In genomic region chr17:76736349-76737081, GRCh38 we compare ENCODE assay signal across 8 cellular contexts. TPM values are rescaled to one million over a fixed set of nuclear protein-coding genes. Genes with fewer than 3 reads are reported as not detected.
DNase-seq lines count a peak whose midpoint lies in the region; ATAC-seq and TF ChIP-seq lines count a peak whose summit lies in the region.

No MANE protein-coding gene starts in this region.

- peak overlapping the region; percentile 98 for H3K27ac Mint-ChIP-seq in activated naive CD4-positive, alpha-beta T cell treated with anti-CD3 and anti-CD28 coated beads, Interleukin-2, amount 50 U/mL, for 24 hours
- peak overlapping the region; percentile 94 for H3K27ac Mint-ChIP-seq in glutamatergic neuron (ENCODE audit: unreplicated experiment)

- H3K36me3 Mint-ChIP-seq in activated naive CD4-positive, alpha-beta T cell treated with anti-CD3 and anti-CD28 coated beads, Interleukin-2, amount 50 U/mL, for 24 hours = peaks cover 33% of the 10 kb centered on the region
- H3K36me3 Mint-ChIP-seq in glutamatergic neuron (ENCODE audit: unreplicated experiment) = no peaks in the 10 kb centered on the region

- DNase-seq in A172 (ENCODE audit: low spot score) (peak; percentile 36), Peyer's patch (peak; percentile 50 to 91 (median 85)), glutamatergic neuron (peak; percentile 86), omental fat pad (ENCODE audit: low spot score) (no peak), upper lobe of right lung (peak; percentile 91)

- peaks cover 50% of the 10 kb centered on the region for H3K4me1 Mint-ChIP-seq in activated naive CD4-positive, alpha-beta T cell treated with anti-CD3 and anti-CD28 coated beads, Interleukin-2, amount 50 U/mL, for 24 hours
- peaks cover 19% of the 10 kb centered on the region for H3K4me1 Mint-ChIP-seq in glutamatergic neuron (ENCODE audit: low read depth, unreplicated experiment)

- H3K36me3 ChIP-seq in Peyer's patch = peaks cover 0 to 39% (median 0%) of the 10 kb centered on the region in 3 donors
- H3K36me3 ChIP-seq in upper lobe of right lung = peaks cover 52% of the 10 kb centered on the region

- H3K27ac ChIP-seq in Peyer's patch (peak overlapping the region; percentile 99 to 100 (median 100)), upper lobe of right lung (peak overlapping the region; percentile 98)

- H3K9me3 Mint-ChIP-seq in activated naive CD4-positive, alpha-beta T cell treated with anti-CD3 and anti-CD28 coated beads, Interleukin-2, amount 50 U/mL, for 24 hours = no peaks in the 10 kb centered on the region
- peaks cover 10% of the 10 kb centered on the region for H3K9me3 Mint-ChIP-seq in glutamatergic neuron (ENCODE audit: unreplicated experiment)

- intact Hi-C loops in upper lobe of right lung (cut with DNase I) = no loop called here

- no peaks in the 10 kb centered on the region for H3K27me3 Mint-ChIP-seq in activated naive CD4-positive, alpha-beta T cell treated with anti-CD3 and anti-CD28 coated beads, Interleukin-2, amount 50 U/mL, for 24 hours
- peaks cover 13% of the 10 kb centered on the region for H3K27me3 Mint-ChIP-seq in glutamatergic neuron (ENCODE audit: unreplicated experiment)

- peak overlapping the region; percentile 99 for H3K4me3 Mint-ChIP-seq in activated naive CD4-positive, alpha-beta T cell treated with anti-CD3 and anti-CD28 coated beads, Interleukin-2, amount 50 U/mL, for 24 hours
- peak overlapping the region; percentile 97 for H3K4me3 Mint-ChIP-seq in glutamatergic neuron (ENCODE audit: unreplicated experiment)

- H3K4me1 ChIP-seq in Peyer's patch = peaks cover 3 to 53% (median 14%) of the 10 kb centered on the region in 4 donors
- peaks cover 60% of the 10 kb centered on the region for H3K4me1 ChIP-seq in upper lobe of right lung

- H3K9me3 ChIP-seq in Peyer's patch (no peaks in the 10 kb centered on the region), upper lobe of right lung (no peaks in the 10 kb centered on the region)

- TF ChIP-seq CTCF in Peyer's patch (IDR thresholded peaks at IDR 0.05) (peak in 4 of 6 experiments; percentile 27 to 52 (median 42)), glutamatergic neuron (IDR thresholded peaks at IDR 0.05; ENCODE audit: partially characterized antibody, unreplicated experiment) (no peak), omental fat pad (IDR thresholded peaks at IDR 0.05) (no peak), upper lobe of right lung (IDR thresholded peaks at IDR 0.05) (peak; percentile 26)

- ATAC-seq in GM18511 (IDR thresholded peaks at IDR 0.05; ENCODE audit: unreplicated experiment) (peak; percentile 9), HG03196 (IDR thresholded peaks at IDR 0.05; ENCODE audit: unreplicated experiment) (peak; percentile 19), omental fat pad (ENCODE audit: low FRiP score) (peak; percentile 12), upper lobe of right lung (peak; percentile 68)

- no peaks in the 10 kb centered on the region for H3K27me3 ChIP-seq in Peyer's patch
- H3K27me3 ChIP-seq in upper lobe of right lung = no peaks in the 10 kb centered on the region

- H3K4me3 ChIP-seq in Peyer's patch (peak overlapping the region; percentile 89 to 97 (median 92)), upper lobe of right lung (peak overlapping the region; percentile 95)

- peak; percentile 50 to 56 for TF ChIP-seq POLR2A in Peyer's patch (IDR thresholded peaks at IDR 0.05)

RNA-seq across cellular contexts. Expression of gene SRSF2, which starts 0.6 kb away (rescaled TPM):
- total RNA-seq in A172 (2014; rRNA removed; shearing (Covaris generic)) = 334 and 420 TPM in 2 replicates
- total RNA-seq in Peyer's patch = 100 to 1,000 TPM; 185 to 403 (median 242) TPM
- 188 TPM for total RNA-seq in glutamatergic neuron (ENCODE audit: unreplicated experiment)
- 100 to 1,000 TPM; 208 to 463 (median 244) TPM for total RNA-seq in omental fat pad
- 145 TPM for total RNA-seq in upper lobe of right lung

RNA-seq across cellular contexts. Expression of gene MFSD11, which starts 1.4 kb away (rescaled TPM):
- 24.9 and 30.4 TPM in 2 replicates for total RNA-seq in A172 (2014; rRNA removed; shearing (Covaris generic))
- total RNA-seq in Peyer's patch (10 to 100 TPM; 35.3 to 64.8 (median 47.0) TPM), glutamatergic neuron (ENCODE audit: unreplicated experiment) (33.7 TPM), omental fat pad (10 to 100 TPM; 17.9 to 38.9 (median 26.3) TPM), upper lobe of right lung (32.3 TPM)

RNA-seq across cellular contexts. Expression of gene METTL23, which starts 9.9 kb away (rescaled TPM):
- total RNA-seq in A172 (2014; rRNA removed; shearing (Covaris generic)) = 38.6 and 45.5 TPM in 2 replicates
- total RNA-seq in Peyer's patch (10 to 100 TPM; 20.7 to 31.4 (median 27.0) TPM), glutamatergic neuron (ENCODE audit: unreplicated experiment) (24.3 TPM), omental fat pad (10 to 100 TPM; 13.6 to 30.2 (median 26.9) TPM), upper lobe of right lung (31.6 TPM)

RNA-seq across cellular contexts. Expression of gene JMJD6, which starts 10.1 kb away (rescaled TPM):
- total RNA-seq in A172 (2014; rRNA removed; shearing (Covaris generic)) = 40.5 and 46.8 TPM in 2 replicates
- 10 to 100 TPM; 21.5 to 42.6 (median 38.8) TPM for total RNA-seq in Peyer's patch
- total RNA-seq in glutamatergic neuron (ENCODE audit: unreplicated experiment) = 39.0 TPM
- total RNA-seq in omental fat pad = 10 to 100 TPM; 17.7 to 40.4 (median 30.4) TPM
- total RNA-seq in upper lobe of right lung = 29.6 TPM

RNA-seq across cellular contexts. Expression of gene MXRA7, which starts 25.8 kb away (rescaled TPM):
- total RNA-seq in A172 (2014; rRNA removed; shearing (Covaris generic)) = 187 and 223 TPM in 2 replicates
- total RNA-seq in Peyer's patch (10 to 100 TPM in 3 of 4 donors, 1 to 10 TPM in 1; 9.1 to 27.3 (median 23.4) TPM), glutamatergic neuron (ENCODE audit: unreplicated experiment) (236 TPM), omental fat pad (100 to 1,000 TPM; 150 to 231 (median 194) TPM), upper lobe of right lung (159 TPM)

Comparison
In these comparisons a context has a peak if more than half of its experiments do, and no peak if none do; other contexts are left out.
1. ATAC-seq: peak in every context shown above with its lines; median percentile 68 in upper lobe of right lung; 19 in HG03196; 12 in omental fat pad; 9 in GM18511.
2. CTCF ChIP-seq: peak in Peyer's patch (4 of 6) and upper lobe of right lung (single experiment); none in glutamatergic neuron (single experiment) and omental fat pad (0 of 3).